In genomic region chr10:74923556-74923955, GRCh38 we compare ENCODE assay signal across 1 cellular context.
TF ChIP-seq lines count a peak whose summit lies in the region.

No MANE protein-coding gene starts in this region.

TF ChIP-seq in A549, 52 proteins besides CTCF, POLR2A, EP300 and RAD21 (continued from another document):
- TF ChIP-seq HES2 (IDR thresholded peaks at IDR 0.05), result no peak
- no peak for TF ChIP-seq ELK1 (IDR thresholded peaks at IDR 0.05; ENCODE audit: low read depth, low read length)
- no peak for TF ChIP-seq HOXA7 (CRISPR knock-in tag; IDR thresholded peaks at IDR 0.05)
- TF ChIP-seq RNF2 (IDR thresholded peaks at IDR 0.05; ENCODE audit: borderline replicate concordance, low read depth), result no peak
- no peak for TF ChIP-seq HMGXB4 (CRISPR knock-in tag; IDR thresholded peaks at IDR 0.05; ENCODE audit: borderline replicate concordance)
- no peak for TF ChIP-seq NR3C1 (IDR thresholded peaks at IDR 0.05)
- TF ChIP-seq CEBPB (IDR thresholded peaks at IDR 0.05), result no peak
- no peak for TF ChIP-seq MAX (IDR thresholded peaks at IDR 0.05)
- no peak for TF ChIP-seq NPAS2 (CRISPR knock-in tag; IDR thresholded peaks at IDR 0.05; ENCODE audit: borderline replicate concordance)
